Comparison of ENCODE assay signal across 9 cellular contexts in genomic region chr13:67416047-67416925, GRCh38.
DNase-seq lines count a peak whose midpoint lies in the region; ATAC-seq, FAIRE-seq and TF ChIP-seq lines count a peak whose summit lies in the region.
"Had no signal": no experiment of that assay in that cellular context is flagged by ENCODE, and none has a peak within 500 bp of the region (broad histone marks: within the 10 kb centered on the region; RNA-seq: fewer than 3 reads in every experiment).

No MANE protein-coding gene starts in this region.

- in situ Hi-C loops in SK-MEL-5 (cut with HindIII; ENCODE audit: low pct_unique_long_range_greater_than_20kb, low sequenced_read_pairs): no loop called here

- TF ChIP-seq POLR2A in GM12891 (IDR thresholded peaks at IDR 0.05; ENCODE audit: low read depth, low read length): no peak

- TF ChIP-seq CTCF in GM12875 (IDR thresholded peaks at IDR 0.05; ENCODE audit: borderline replicate concordance, insufficient read depth, low read depth, low read length): peak; percentile 58; the same call in 1 of the 2 replicates

- WGBS in aorta, 2 donors: 60 to 69% methylated on average over 9 of the region's 9 CpGs

- H3K4me3 ChIP-seq in GM12875 (ENCODE audit: low read depth, low read length) (no peak overlapping the region), aorta (ENCODE audit: low read length in 2 of 2) (no peak overlapping the region)
- H3K4me3 ChIP-seq: SJSA1 had no signal

- intact Hi-C loops in aorta (cut with DNase I): no loop called here

- no peaks in the 10 kb centered on the region for H3K27me3 ChIP-seq in aorta (ENCODE audit: control insufficient read depth in 1 of 2, insufficient read depth in 2 of 2, low read length in 1 of 2)
- H3K27me3 ChIP-seq: SJSA1 had no signal

- peak; percentile 80 for DNase-seq in SK-MEL-5 (ENCODE audit: low read depth, low spot score)
- DNase-seq in iris pigment epithelial cell (ENCODE audit: low read depth): peak; percentile 67
- DNase-seq in GM12891 (ENCODE audit: insufficient read length, low spot score): no peak
- no peak for DNase-seq in aorta
- no peak for DNase-seq in effector CD8-positive, alpha-beta T cell (lab: John Stamatoyannopoulos, UW)

- no peak overlapping the region for H3K27ac ChIP-seq in aorta (ENCODE audit: low read depth in 1 of 2, low read length in 2 of 2)
- H3K27ac ChIP-seq: SJSA1 had no signal

- ATAC-seq in HG02763 (IDR thresholded peaks at IDR 0.05; ENCODE audit: unreplicated experiment): peak; percentile 47
- ATAC-seq in HG02870 (IDR thresholded peaks at IDR 0.05; ENCODE audit: unreplicated experiment): no peak
- ATAC-seq in aorta (ENCODE audit: low FRiP score): no peak

- no peaks in the 10 kb centered on the region for H3K9me3 ChIP-seq in aorta (ENCODE audit: control insufficient read depth, low read length)
- H3K9me3 ChIP-seq: SJSA1 had no signal

- H3K4me1 ChIP-seq in aorta (ENCODE audit: control insufficient read depth in 1 of 2, insufficient read depth in 2 of 2, low read length in 2 of 2): no peaks in the 10 kb centered on the region
- H3K4me1 ChIP-seq: SJSA1 had no signal

- no peak for FAIRE-seq in GM12891 (lab: Jason Lieb, UNC)

- no peaks in the 10 kb centered on the region for H3K36me3 ChIP-seq in aorta (ENCODE audit: control insufficient read depth in 1 of 2, insufficient read depth in 2 of 2, low read length in 1 of 2)
- H3K36me3 ChIP-seq: SJSA1 had no signal

TF ChIP-seq in GM12891, 5 proteins besides CTCF, POLR2A, EP300 and RAD21:
- no peak for TF ChIP-seq PAX5 (IDR thresholded peaks at IDR 0.05; ENCODE audit: insufficient read depth, low read length, severe bottlenecking)
- no peak for TF ChIP-seq SPI1 (IDR thresholded peaks at IDR 0.05; ENCODE audit: low read depth, low read length)
- no peak for TF ChIP-seq POLR2AphosphoS5 (IDR thresholded peaks at IDR 0.05; ENCODE audit: low read depth, low read length)
- TF ChIP-seq TAF1 (IDR thresholded peaks at IDR 0.05; ENCODE audit: low read depth, low read length): no peak
- no peak for TF ChIP-seq POU2F2 (IDR thresholded peaks at IDR 0.05; ENCODE audit: low read depth, low read length)

Comparison
In these comparisons a context has a peak if more than half of its experiments do, and no peak if none do; other contexts are left out.
1. DNase-seq: peak in SK-MEL-5 (single experiment) and iris pigment epithelial cell (single experiment); none in GM12891 (single experiment), aorta (0 of 2) and effector CD8-positive, alpha-beta T cell (single experiment).